In the genomic region with DNA sequence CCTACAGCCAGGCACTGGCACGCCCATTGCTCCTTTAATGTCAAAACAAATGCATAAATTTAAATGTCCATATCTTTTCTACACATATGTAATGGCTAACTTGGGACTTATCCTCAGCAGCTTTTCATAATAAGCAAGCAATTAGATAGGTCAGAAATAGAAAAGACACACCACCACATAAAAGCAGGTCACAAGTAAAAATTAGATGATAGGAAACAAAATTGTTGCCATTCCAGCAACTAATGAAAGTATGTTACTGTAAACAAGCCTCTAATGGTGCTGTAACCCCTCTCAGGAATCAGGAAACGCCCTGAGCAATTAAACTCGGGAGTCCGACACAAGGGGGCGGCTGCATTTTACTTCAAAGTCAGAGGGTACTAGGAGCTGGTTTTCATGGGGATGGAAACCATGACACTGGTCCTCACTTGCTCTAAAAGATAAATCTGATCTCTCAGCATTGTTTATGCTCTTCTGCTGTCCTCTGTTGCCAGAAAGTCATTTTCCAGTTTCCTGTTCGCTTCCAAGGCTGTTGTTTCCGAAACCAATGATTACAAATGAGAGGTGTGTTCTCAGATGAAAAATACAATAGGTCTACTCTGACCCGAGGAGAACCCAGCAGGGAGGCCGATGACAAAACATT, we compare ENCODE assay signal across 11 cellular contexts.
DNase-seq lines count a peak whose midpoint lies in the region; ATAC-seq and TF ChIP-seq lines count a peak whose summit lies in the region.
"Had no signal": no experiment of that assay in that cellular context is flagged by ENCODE, and none has a peak within 500 bp of the region (broad histone marks: within the 10 kb centered on the region; RNA-seq: fewer than 3 reads in every experiment).

No MANE protein-coding gene starts in this region.

- POLR2A ChIA-PET in WTC11 (lab: Charles Lee): interaction anchor here (0.5 kb wide), 1 partner anchor 112 kb away, joined by 3 read pairs; no protein-coding TSS in a partner anchor

- H3K9me3 ChIP-seq in right lobe of liver (no peaks in the 10 kb centered on the region), transverse colon (no peaks in the 10 kb centered on the region), MG63 (no peaks in the 10 kb centered on the region)
- H3K9me3 ChIP-seq: neutrophil had no signal

- DNase-seq in DMS153 (lab: John Stamatoyannopoulos, UW) (peak; percentile 74), DMS153 treated with DMSO at 0.1 percent for 48 hours (lab: John Stamatoyannopoulos, UW; ENCODE audit: unreplicated experiment) (no peak), WTC11 (ENCODE audit: low spot score) (no peak), right lobe of liver (no peak), transverse colon (no peak), NCI-H187 treated with DMSO at 0.1 percent for 48 hours (lab: John Stamatoyannopoulos, UW) (no peak), MG63 (no peak)
- DNase-seq: 8988T, amniotic stem cell had no signal

- H3K27ac Mint-ChIP-seq in WTC11: no peak overlapping the region

- no peak overlapping the region for H3K4me3 Mint-ChIP-seq in WTC11

- CTCF ChIA-PET in WTC11 (lab: Charles Lee): interaction anchor here (0.6 to 1.7 kb wide), 9 partner anchors 14 to 137 kb away, joined by 3 to 5 read pairs (median 3); no protein-coding TSS in a partner anchor

- peaks cover 4% of the 10 kb centered on the region; the same call in 1 of the 2 replicates for H3K27me3 Mint-ChIP-seq in WTC11 (ENCODE audit: low read depth)

- ATAC-seq in WTC11: peak; percentile 54
- ATAC-seq in right lobe of liver: peak; percentile 38 to 66 (median 42)
- no peak for ATAC-seq in GM21619 (IDR thresholded peaks at IDR 0.05; ENCODE audit: unreplicated experiment)

- H3K27ac ChIP-seq in right lobe of liver (peak overlapping the region in 2 of 3 donors; percentile 16 to 24), transverse colon (peak overlapping the region; percentile 38 to 78 (median 56))
- H3K27ac ChIP-seq: neutrophil had no signal

- WGBS in right lobe of liver (ENCODE audit: insufficient coverage, low coverage, low lambda C conversion rate, missing lambda C conversion rate): 62% methylated on average over 8 of the region's 9 CpGs
- WGBS in transverse colon (ENCODE audit: low coverage in 1 of 2), 2 donors: 38 to 62% methylated on average over 9 of the region's 9 CpGs

- H3K4me1 ChIP-seq in right lobe of liver (peaks cover 0 to 4% (median 0%) of the 10 kb centered on the region in 4 donors), transverse colon (peaks cover 9 to 43% (median 26%) of the 10 kb centered on the region in 4 donors)

- H3K27me3 ChIP-seq in right lobe of liver: no peaks in the 10 kb centered on the region
- no peaks in the 10 kb centered on the region for H3K27me3 ChIP-seq in transverse colon
- no peaks in the 10 kb centered on the region for H3K27me3 ChIP-seq in MG63
- H3K27me3 ChIP-seq: neutrophil had no signal

- H3K9me3 Mint-ChIP-seq in WTC11: peaks cover 5% of the 10 kb centered on the region

- intact Hi-C loops in right lobe of liver (cut with DNase I) (no loop called here), transverse colon (cut with DNase I; ENCODE audit: low total_unique reads) (no loop called here)

- TF ChIP-seq CTCF in WTC11 (IDR thresholded peaks at IDR 0.05) (no peak), right lobe of liver (IDR thresholded peaks at IDR 0.05) (no peak), transverse colon (IDR thresholded peaks at IDR 0.05) (no peak)

- H3K4me3 ChIP-seq in right lobe of liver (no peak overlapping the region), transverse colon (no peak overlapping the region), MG63 (no peak overlapping the region)

- TF ChIP-seq POLR2A in right lobe of liver (IDR thresholded peaks at IDR 0.05) (no peak), transverse colon (IDR thresholded peaks at IDR 0.05) (no peak)

- no peaks in the 10 kb centered on the region for H3K36me3 ChIP-seq in right lobe of liver
- H3K36me3 ChIP-seq in transverse colon: no peaks in the 10 kb centered on the region
- H3K36me3 ChIP-seq in MG63: no peaks in the 10 kb centered on the region
- H3K36me3 ChIP-seq: neutrophil had no signal

- TF ChIP-seq EP300 in transverse colon (IDR thresholded peaks at IDR 0.05; ENCODE audit: low read depth): no peak

- in situ Hi-C loops in transverse colon (cut with MboI; ENCODE audit: low pct_ligation_motif_present in 1 of 4, low pct_unique_long_range_greater_than_20kb in 1 of 4, low sequenced_read_pairs in 3 of 4): no loop called here

- peaks cover 39% of the 10 kb centered on the region for H3K4me1 Mint-ChIP-seq in WTC11

- peaks cover 4% of the 10 kb centered on the region for H3K36me3 Mint-ChIP-seq in WTC11

TF ChIP-seq in WTC11, 78 proteins besides CTCF, POLR2A, EP300 and RAD21:
- no peak for TF ChIP-seq ZNF232 (CRISPR knock-in tag; IDR thresholded peaks at IDR 0.05)
- TF ChIP-seq, protein P1, sequence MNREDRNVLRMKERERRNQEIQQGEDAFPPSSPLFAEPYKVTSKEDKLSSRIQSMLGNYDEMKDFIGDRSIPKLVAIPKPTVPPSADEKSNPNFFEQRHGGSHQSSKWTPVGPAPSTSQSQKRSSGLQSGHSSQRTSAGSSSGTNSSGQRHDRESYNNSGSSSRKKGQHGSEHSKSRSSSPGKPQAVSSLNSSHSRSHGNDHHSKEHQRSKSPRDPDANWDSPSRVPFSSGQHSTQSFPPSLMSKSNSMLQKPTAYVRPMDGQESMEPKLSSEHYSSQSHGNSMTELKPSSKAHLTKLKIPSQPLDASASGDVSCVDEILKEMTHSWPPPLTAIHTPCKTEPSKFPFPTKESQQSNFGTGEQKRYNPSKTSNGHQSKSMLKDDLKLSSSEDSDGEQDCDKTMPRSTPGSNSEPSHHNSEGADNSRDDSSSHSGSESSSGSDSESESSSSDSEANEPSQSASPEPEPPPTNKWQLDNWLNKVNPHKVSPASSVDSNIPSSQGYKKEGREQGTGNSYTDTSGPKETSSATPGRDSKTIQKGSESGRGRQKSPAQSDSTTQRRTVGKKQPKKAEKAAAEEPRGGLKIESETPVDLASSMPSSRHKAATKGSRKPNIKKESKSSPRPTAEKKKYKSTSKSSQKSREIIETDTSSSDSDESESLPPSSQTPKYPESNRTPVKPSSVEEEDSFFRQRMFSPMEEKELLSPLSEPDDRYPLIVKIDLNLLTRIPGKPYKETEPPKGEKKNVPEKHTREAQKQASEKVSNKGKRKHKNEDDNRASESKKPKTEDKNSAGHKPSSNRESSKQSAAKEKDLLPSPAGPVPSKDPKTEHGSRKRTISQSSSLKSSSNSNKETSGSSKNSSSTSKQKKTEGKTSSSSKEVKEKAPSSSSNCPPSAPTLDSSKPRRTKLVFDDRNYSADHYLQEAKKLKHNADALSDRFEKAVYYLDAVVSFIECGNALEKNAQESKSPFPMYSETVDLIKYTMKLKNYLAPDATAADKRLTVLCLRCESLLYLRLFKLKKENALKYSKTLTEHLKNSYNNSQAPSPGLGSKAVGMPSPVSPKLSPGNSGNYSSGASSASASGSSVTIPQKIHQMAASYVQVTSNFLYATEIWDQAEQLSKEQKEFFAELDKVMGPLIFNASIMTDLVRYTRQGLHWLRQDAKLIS (CRISPR knock-in tag; IDR thresholded peaks at IDR 0.05; ENCODE audit: borderline replicate concordance): no peak
- TF ChIP-seq, protein P2, sequence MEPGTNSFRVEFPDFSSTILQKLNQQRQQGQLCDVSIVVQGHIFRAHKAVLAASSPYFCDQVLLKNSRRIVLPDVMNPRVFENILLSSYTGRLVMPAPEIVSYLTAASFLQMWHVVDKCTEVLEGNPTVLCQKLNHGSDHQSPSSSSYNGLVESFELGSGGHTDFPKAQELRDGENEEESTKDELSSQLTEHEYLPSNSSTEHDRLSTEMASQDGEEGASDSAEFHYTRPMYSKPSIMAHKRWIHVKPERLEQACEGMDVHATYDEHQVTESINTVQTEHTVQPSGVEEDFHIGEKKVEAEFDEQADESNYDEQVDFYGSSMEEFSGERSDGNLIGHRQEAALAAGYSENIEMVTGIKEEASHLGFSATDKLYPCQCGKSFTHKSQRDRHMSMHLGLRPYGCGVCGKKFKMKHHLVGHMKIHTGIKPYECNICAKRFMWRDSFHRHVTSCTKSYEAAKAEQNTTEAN (CRISPR knock-in tag; IDR thresholded peaks at IDR 0.05): no peak
- TF ChIP-seq SMAD4 (CRISPR knock-in tag; IDR thresholded peaks at IDR 0.05): no peak
- TF ChIP-seq, protein P3, sequence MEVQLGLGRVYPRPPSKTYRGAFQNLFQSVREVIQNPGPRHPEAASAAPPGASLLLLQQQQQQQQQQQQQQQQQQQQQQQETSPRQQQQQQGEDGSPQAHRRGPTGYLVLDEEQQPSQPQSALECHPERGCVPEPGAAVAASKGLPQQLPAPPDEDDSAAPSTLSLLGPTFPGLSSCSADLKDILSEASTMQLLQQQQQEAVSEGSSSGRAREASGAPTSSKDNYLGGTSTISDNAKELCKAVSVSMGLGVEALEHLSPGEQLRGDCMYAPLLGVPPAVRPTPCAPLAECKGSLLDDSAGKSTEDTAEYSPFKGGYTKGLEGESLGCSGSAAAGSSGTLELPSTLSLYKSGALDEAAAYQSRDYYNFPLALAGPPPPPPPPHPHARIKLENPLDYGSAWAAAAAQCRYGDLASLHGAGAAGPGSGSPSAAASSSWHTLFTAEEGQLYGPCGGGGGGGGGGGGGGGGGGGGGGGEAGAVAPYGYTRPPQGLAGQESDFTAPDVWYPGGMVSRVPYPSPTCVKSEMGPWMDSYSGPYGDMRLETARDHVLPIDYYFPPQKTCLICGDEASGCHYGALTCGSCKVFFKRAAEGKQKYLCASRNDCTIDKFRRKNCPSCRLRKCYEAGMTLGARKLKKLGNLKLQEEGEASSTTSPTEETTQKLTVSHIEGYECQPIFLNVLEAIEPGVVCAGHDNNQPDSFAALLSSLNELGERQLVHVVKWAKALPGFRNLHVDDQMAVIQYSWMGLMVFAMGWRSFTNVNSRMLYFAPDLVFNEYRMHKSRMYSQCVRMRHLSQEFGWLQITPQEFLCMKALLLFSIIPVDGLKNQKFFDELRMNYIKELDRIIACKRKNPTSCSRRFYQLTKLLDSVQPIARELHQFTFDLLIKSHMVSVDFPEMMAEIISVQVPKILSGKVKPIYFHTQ (CRISPR knock-in tag; IDR thresholded peaks at IDR 0.05): no peak
- no peak for TF ChIP-seq GTF2I (CRISPR knock-in tag; conservative IDR thresholded peaks at IDR 0.05)
- TF ChIP-seq ZNF317 (CRISPR knock-in tag; IDR thresholded peaks at IDR 0.05; ENCODE audit: borderline replicate concordance, low read depth): no peak
